ENCODE assay signal across 17 cellular contexts in the genomic region with DNA sequence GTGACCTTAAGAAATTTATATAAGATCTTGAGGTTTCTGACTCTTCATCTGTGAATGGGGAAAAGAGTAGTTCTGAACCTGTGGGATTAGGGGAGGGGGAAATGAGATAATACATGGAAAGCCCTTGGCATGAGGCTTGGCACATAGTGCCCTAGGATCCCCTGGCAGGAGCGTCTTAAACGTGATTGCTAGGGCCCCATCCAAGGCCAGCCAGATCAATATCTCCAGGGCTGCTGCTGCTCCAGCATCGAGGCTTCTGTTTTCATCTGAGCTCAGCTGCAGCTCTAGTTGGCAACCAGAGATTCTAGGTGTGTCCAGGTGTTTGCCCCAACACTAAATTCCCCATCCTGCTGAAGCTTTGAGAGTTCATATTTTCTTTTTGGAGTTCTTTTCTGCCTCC.
A peak's percentile ranks its signal among the peaks of the same experiment; 100 is the strongest.
DNase-seq lines count a peak whose midpoint lies in the region; ATAC-seq and TF ChIP-seq lines count a peak whose summit lies in the region.
"Had no signal": no experiment of that assay in that cellular context is flagged by ENCODE, and none has a peak within 500 bp of the region (broad histone marks: within the 10 kb centered on the region; RNA-seq: fewer than 3 reads in every experiment).

No MANE protein-coding gene starts in this region.

- TF ChIP-seq CTCF in lung (IDR thresholded peaks at IDR 0.05; ENCODE audit: control extremely low read depth, extremely low read depth) (no peak), thoracic aorta (IDR thresholded peaks at IDR 0.05) (no peak)

- no peaks in the 10 kb centered on the region for H3K27me3 Mint-ChIP-seq in activated naive CD4-positive, alpha-beta T cell treated with anti-CD3 and anti-CD28 coated beads, Interleukin-2, amount 10 ng/mL, durations not matched to agents 7 days and 5 days

- no peaks in the 10 kb centered on the region for H3K27me3 ChIP-seq in adipocyte (replicated peaks; ENCODE audit: control insufficient read depth, insufficient read depth, low read length)
- no peaks in the 10 kb centered on the region for H3K27me3 ChIP-seq in lung (ENCODE audit: control insufficient read depth, insufficient read depth)
- no peaks in the 10 kb centered on the region for H3K27me3 ChIP-seq in thoracic aorta (replicated peaks; ENCODE audit: insufficient read depth)
- H3K27me3 ChIP-seq: foreskin keratinocyte, pancreas had no signal

- no peak overlapping the region for H3K4me3 Mint-ChIP-seq in activated naive CD4-positive, alpha-beta T cell treated with anti-CD3 and anti-CD28 coated beads, Interleukin-2, amount 10 ng/mL, durations not matched to agents 7 days and 5 days
- H3K4me3 Mint-ChIP-seq: activated B cell treated with CpG ODN at 0.5 μM for 24 hours had no signal

- H3K36me3 ChIP-seq in adipocyte (ENCODE audit: control insufficient read depth, insufficient read depth, low read length, severe bottlenecking): no peaks in the 10 kb centered on the region
- H3K36me3 ChIP-seq in lung (ENCODE audit: control insufficient read depth in 2 of 2, insufficient read depth in 2 of 2, low read length in 2 of 2): no peaks in the 10 kb centered on the region
- H3K36me3 ChIP-seq in thoracic aorta: no peaks in the 10 kb centered on the region
- H3K36me3 ChIP-seq: pancreas had no signal

- no peaks in the 10 kb centered on the region for H3K9me3 ChIP-seq in adipocyte (ENCODE audit: control insufficient read depth, low read length)
- no peaks in the 10 kb centered on the region for H3K9me3 ChIP-seq in lung (ENCODE audit: control insufficient read depth in 2 of 2, insufficient read depth in 1 of 2, low read length in 1 of 2)
- H3K9me3 ChIP-seq in thoracic aorta: no peaks in the 10 kb centered on the region
- H3K9me3 ChIP-seq: pancreas had no signal

- H3K4me3 ChIP-seq in adipocyte (ENCODE audit: low read length) (no peak overlapping the region), lung (no peak overlapping the region), thoracic aorta (no peak overlapping the region)
- H3K4me3 ChIP-seq: pancreas had no signal

- H3K9ac ChIP-seq in adipocyte (ENCODE audit: low read length): peak overlapping the region; percentile 94

- in situ Hi-C loops in G401 (cut with HindIII; ENCODE audit: low sequenced_read_pairs): no loop called here

- peak overlapping the region; percentile 70 for H3K27ac Mint-ChIP-seq in activated naive CD4-positive, alpha-beta T cell treated with anti-CD3 and anti-CD28 coated beads, Interleukin-2, amount 10 ng/mL, durations not matched to agents 7 days and 5 days
- H3K27ac Mint-ChIP-seq: activated B cell treated with CpG ODN at 0.5 μM for 24 hours had no signal

- H3K4me1 ChIP-seq in adipocyte (ENCODE audit: control insufficient read depth, insufficient read depth, low read length) (peaks cover 74% of the 10 kb centered on the region), lung (ENCODE audit: control insufficient read depth in 2 of 2, insufficient read depth in 2 of 2, low read length in 2 of 2) (peaks cover 13 to 30% of the 10 kb centered on the region in 2 donors), thoracic aorta (ENCODE audit: control insufficient read depth in 1 of 2, low read depth in 2 of 2) (peaks cover 39 to 60% of the 10 kb centered on the region in 2 donors)

- peaks cover 2% of the 10 kb centered on the region for H3K9me3 Mint-ChIP-seq in activated naive CD4-positive, alpha-beta T cell treated with anti-CD3 and anti-CD28 coated beads, Interleukin-2, amount 10 ng/mL, durations not matched to agents 7 days and 5 days
- H3K9me3 Mint-ChIP-seq: activated B cell treated with CpG ODN at 0.5 μM for 24 hours had no signal

- no peak for ATAC-seq in lung (ENCODE audit: insufficient read depth, low FRiP score)
- ATAC-seq in thoracic aorta (ENCODE audit: insufficient number of reproducible peaks, low FRiP score, low read depth): no peak
- ATAC-seq in HG03439 (IDR thresholded peaks at IDR 0.05; ENCODE audit: unreplicated experiment): no peak

- peaks cover 21% of the 10 kb centered on the region for H3K4me1 Mint-ChIP-seq in activated naive CD4-positive, alpha-beta T cell treated with anti-CD3 and anti-CD28 coated beads, Interleukin-2, amount 10 ng/mL, durations not matched to agents 7 days and 5 days
- H3K4me1 Mint-ChIP-seq: activated B cell treated with CpG ODN at 0.5 μM for 24 hours had no signal

- no peaks in the 10 kb centered on the region for H3K36me3 Mint-ChIP-seq in activated naive CD4-positive, alpha-beta T cell treated with anti-CD3 and anti-CD28 coated beads, Interleukin-2, amount 10 ng/mL, durations not matched to agents 7 days and 5 days

- H3K27ac ChIP-seq in lung (ENCODE audit: low read depth in 1 of 2, low read length in 1 of 2) (peak overlapping the region; percentile 97), thoracic aorta (peak overlapping the region; percentile 99)
- H3K27ac ChIP-seq: foreskin keratinocyte had no signal

- CTCF ChIA-PET in activated naive CD4-positive, alpha-beta T cell treated with anti-CD3 and anti-CD28 coated beads, Interleukin-2, amount 10 ng/mL, durations not matched to agents 7 days and 5 days (lab: Charles Lee): interaction anchor here (2.0 kb wide), 1 partner anchor 178 kb away, joined by 6 read pairs; no protein-coding TSS in a partner anchor

- 43 to 69% methylated on average over 3 of the region's 3 CpGs for WGBS in lung, 2 donors

- DNase-seq in activated naive CD4-positive, alpha-beta T cell treated with anti-CD3 and anti-CD28 coated beads, Interleukin-2, amount 10 ng/mL, durations not matched to agents 7 days and 5 days: no peak
- DNase-seq in activated naive CD4-positive, alpha-beta T cell (lab: John Stamatoyannopoulos, UW): no peak
- no peak for DNase-seq in adipocyte (ENCODE audit: low read depth)
- DNase-seq in lung (ENCODE audit: low spot score): no peak
- DNase-seq in thoracic aorta (ENCODE audit: low spot score): no peak
- DNase-seq in stimulated activated CD4-positive, alpha-beta T cell treated with anti-CD3 and anti-CD28 coated beads, Interleukin-15, amount 100 ng/mL, for 24 hours: no peak
- no peak for DNase-seq in G401 (ENCODE audit: low spot score)
- DNase-seq: activated B cell treated with CpG ODN at 0.5 μM for 24 hours; activated effector memory CD4-positive, alpha-beta T cell treated with Interleukin-2 at 50 U/mL for 16 hours; cortex of kidney; DMS79; foreskin keratinocyte; NCI-H1105; NCI-H69; pancreas; SHP77 treated with DMSO at 0.1 percent for 48 hours had no signal
